In genomic region chr20:63736893-63737689, GRCh38 we compare ENCODE assay signal across 8 cellular contexts. TPM values are rescaled to one million over a fixed set of nuclear protein-coding genes. Genes with fewer than 3 reads are reported as not detected.
DNase-seq lines count a peak whose midpoint lies in the region; ATAC-seq, FAIRE-seq and TF ChIP-seq lines count a peak whose summit lies in the region.

No MANE protein-coding gene starts in this region.

- TF ChIP-seq CTCF in left ventricle myocardium inferior (IDR thresholded peaks at IDR 0.05; ENCODE audit: borderline replicate concordance) = no peak
- TF ChIP-seq CTCF in kidney (IDR thresholded peaks at IDR 0.05; ENCODE audit: borderline replicate concordance, extremely low read depth, insufficient read depth) = no peak
- no peak for TF ChIP-seq CTCF in vagina (IDR thresholded peaks at IDR 0.05)

- no peak for FAIRE-seq in kidney (lab: Jason Lieb, UNC)

- H3K4me3 ChIP-seq in left ventricle myocardium inferior (peak overlapping the region; percentile 78), kidney (ENCODE audit: low read length in 2 of 2) (peak overlapping the region; percentile 36 to 64), vagina (peak overlapping the region; percentile 29 to 37)

- intact Hi-C loops in left ventricle myocardium inferior (cut with micrococcal nuclease) = no loop called here
- intact Hi-C loops in cardiac septum (cut with DNase I) = loop anchor here (5.0 kb wide), 1 partner anchor 40 kb away; the partner anchor contains the start of gene TNFRSF6B
- intact Hi-C loops in kidney (cut with DNase I) = no loop called here
- intact Hi-C loops in vagina (cut with DNase I) = no loop called here

- DNase-seq in left ventricle myocardium inferior = no peak
- no peak for DNase-seq in cardiac septum (ENCODE audit: low spot score)
- DNase-seq in activated CD8-positive, alpha-beta memory T cell treated with anti-CD3 and anti-CD28 coated beads, Interleukin-2, amount 50 U/mL, for 48 hours = peak; percentile 81
- peak; percentile 78 for DNase-seq in kidney
- DNase-seq in vagina (ENCODE audit: extremely low spot score in 2 of 2) = no peak
- no peak for DNase-seq in kidney glomerular epithelial cell (lab: John Stamatoyannopoulos, UW)

- H3K27ac ChIP-seq in left ventricle myocardium inferior (replicated peaks) = no peak overlapping the region
- H3K27ac ChIP-seq in kidney (ENCODE audit: low read depth in 2 of 2, low read length in 2 of 2) = peak overlapping the region in 1 of 2 donors; percentile 1
- H3K27ac ChIP-seq in vagina = no peak overlapping the region

- no peak for TF ChIP-seq POLR2A in vagina (IDR thresholded peaks at IDR 0.05)

- H3K27me3 ChIP-seq in left ventricle myocardium inferior (ENCODE audit: low read depth) (no peaks in the 10 kb centered on the region), vagina (no peaks in the 10 kb centered on the region)

- H3K9me3 ChIP-seq in left ventricle myocardium inferior (replicated peaks) (no peaks in the 10 kb centered on the region), kidney (ENCODE audit: control insufficient read depth in 1 of 2, low read length in 2 of 2) (no peaks in the 10 kb centered on the region), vagina (no peaks in the 10 kb centered on the region)

- ATAC-seq in GM18858 (IDR thresholded peaks at IDR 0.05; ENCODE audit: unreplicated experiment) (no peak), GM19397 (IDR thresholded peaks at IDR 0.05; ENCODE audit: unreplicated experiment) (no peak)

- H3K9ac ChIP-seq in kidney (ENCODE audit: low read length in 2 of 2) = peak overlapping the region in 1 of 2 donors; percentile 46

- peaks cover 37% of the 10 kb centered on the region for H3K36me3 ChIP-seq in left ventricle myocardium inferior
- peaks cover 3 to 9% of the 10 kb centered on the region in 2 donors for H3K36me3 ChIP-seq in kidney (ENCODE audit: control insufficient read depth in 1 of 2, insufficient read depth in 2 of 2, low read length in 2 of 2)
- H3K36me3 ChIP-seq in vagina = peaks cover 0 to 32% of the 10 kb centered on the region in 2 donors

- H3K4me1 ChIP-seq in left ventricle myocardium inferior (peaks cover 43% of the 10 kb centered on the region), kidney (ENCODE audit: control insufficient read depth in 1 of 2, insufficient read depth in 1 of 2, low read depth in 1 of 2, low read length in 2 of 2) (peaks cover 0 to 16% of the 10 kb centered on the region in 2 donors), vagina (peaks cover 46% of the 10 kb centered on the region)

RNA-seq across cellular contexts. Expression of gene LIME1, which starts 0.6 kb away (rescaled TPM):
- total RNA-seq in left ventricle myocardium inferior (3.4 TPM), cardiac septum (5.0 TPM), kidney (12.1 TPM), vagina (32.4 TPM)
- polyA plus RNA-seq in kidney (ENCODE audit: insufficient read depth, low read depth, low replicate concordance) = 114 TPM

RNA-seq across cellular contexts. Expression of gene SLC2A4RG, which starts 2.5 kb away (rescaled TPM):
- total RNA-seq in left ventricle myocardium inferior (79.2 TPM), cardiac septum (67.8 TPM), kidney (154 TPM), vagina (33.1 TPM)
- 171 TPM for polyA plus RNA-seq in kidney (ENCODE audit: insufficient read depth, low read depth, low replicate concordance)

RNA-seq across cellular contexts. Expression of gene ZGPAT, which starts 29.3 kb away (rescaled TPM):
- 15.8 TPM for total RNA-seq in left ventricle myocardium inferior
- total RNA-seq in cardiac septum = 16.7 TPM
- total RNA-seq in kidney = 30.5 TPM
- 39.6 TPM for polyA plus RNA-seq in kidney (ENCODE audit: insufficient read depth, low read depth, low replicate concordance)
- 30.4 TPM for total RNA-seq in vagina

RNA-seq across cellular contexts. Expression of gene ARFRP1, which starts 29.3 kb away (rescaled TPM):
- 37.1 TPM for total RNA-seq in left ventricle myocardium inferior
- total RNA-seq in cardiac septum = 40.3 TPM
- total RNA-seq in kidney = 71.2 TPM
- polyA plus RNA-seq in kidney (ENCODE audit: insufficient read depth, low read depth, low replicate concordance) = 60.6 TPM
- total RNA-seq in vagina = 30.9 TPM

RNA-seq across cellular contexts. Expression of gene TNFRSF6B, which starts 40.6 kb away (rescaled TPM):
- total RNA-seq in left ventricle myocardium inferior (0.27 TPM), cardiac septum (not detected), kidney (64.5 TPM), vagina (16.7 TPM)
- polyA plus RNA-seq in kidney (ENCODE audit: insufficient read depth, low read depth, low replicate concordance) = 2.4 TPM

Comparison
In these comparisons a context has a peak if more than half of its experiments do, and no peak if none do; other contexts are left out.
1. DNase-seq: peak in activated CD8-positive, alpha-beta memory T cell treated with anti-CD3 and anti-CD28 coated beads, Interleukin-2, amount 50 U/mL, for 48 hours (single experiment) and kidney (single experiment); none in left ventricle myocardium inferior (single experiment), cardiac septum (single experiment), vagina (0 of 2) and kidney glomerular epithelial cell (single experiment).
2. Peak in every context shown above with its lines, with median percentiles within 50 percentile points of each other: H3K4me3 ChIP-seq.